ENCODE assay signal across 25 cellular contexts in the genomic region with DNA sequence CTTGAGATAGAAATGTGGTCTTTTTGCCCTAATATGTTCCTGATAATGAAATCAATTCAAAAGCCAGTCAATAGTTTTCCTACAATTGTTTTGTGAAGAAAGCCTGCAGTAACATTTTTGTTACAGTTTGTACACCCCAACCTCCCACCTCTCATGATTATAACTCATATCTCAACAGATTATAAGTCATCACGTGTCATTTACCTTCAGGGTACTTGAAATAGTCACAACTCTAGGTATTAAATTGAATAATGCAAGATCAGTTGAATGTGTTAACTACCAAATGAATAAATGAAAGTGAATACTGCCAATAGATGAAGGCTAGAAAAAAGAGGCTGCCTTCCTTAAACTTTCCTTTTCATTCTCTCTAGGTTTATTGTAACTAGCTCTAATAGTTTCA.
"Had no signal": no experiment of that assay in that cellular context is flagged by ENCODE, and none has a peak within 500 bp of the region (broad histone marks: within the 10 kb centered on the region; RNA-seq: fewer than 3 reads in every experiment).

No MANE protein-coding gene starts in this region.

- DNase-seq: activated CD4-positive, alpha-beta T cell treated with anti-CD3 and anti-CD28 coated beads, Interleukin-2, amount 50 U/mL, for 1 hour; activated CD4-positive, CD25-positive, alpha-beta regulatory T cell treated with anti-CD3 and anti-CD28 coated beads, Interleukin-2, amount 50 U/mL, for 72 hours; activated naive CD4-positive, alpha-beta T cell; activated naive CD8-positive, alpha-beta T cell treated with anti-CD3 and anti-CD28 coated beads, Interleukin-2, amount 10 ng/mL, durations not matched to agents 7 days and 5 days; activated T-cell treated with anti-CD3 and anti-CD28 coated beads, Interleukin-2, amount 50 U/mL, for 72 hours; dorsolateral prefrontal cortex; effector memory CD4-positive, alpha-beta T cell; left colon; naive B cell; nucleus accumbens; psoas muscle; sigmoid colon; small intestine; stimulated activated CD4-positive, alpha-beta T cell treated with anti-CD3 and anti-CD28 coated beads, Interleukin-4, amount 100 ng/mL, for 24 hours; stimulated activated naive B cell treated with anti-CD40 and anti-IgM and Interleukin-4, amounts not matched to agents 10 μg/mL and 1 μg/mL and 100 μg/mL, for 72 hours; stomach; tibial artery had no signal

- H2AFZ ChIP-seq: hepatocyte, parathyroid adenoma had no signal

- H3K4me1 ChIP-seq: ascending aorta, gastroesophageal sphincter, parathyroid adenoma, psoas muscle, sigmoid colon, stomach, tibial artery had no signal

- ATAC-seq: gastroesophageal sphincter; left colon; psoas muscle; stimulated activated naive B cell treated with anti-CD40 and anti-IgM and Interleukin-4, amounts not matched to agents 10 μg/mL and 1 μg/mL and 100 μg/mL, for 72 hours had no signal

- H3K4me1 Mint-ChIP-seq: brain, mesothelial cell of epicardium, neural crest cell had no signal

- H3K4me3 Mint-ChIP-seq: activated naive CD8-positive, alpha-beta T cell treated with anti-CD3 and anti-CD28 coated beads, Interleukin-2, amount 10 ng/mL, durations not matched to agents 7 days and 5 days; activated T-cell treated with anti-CD3 and anti-CD28 coated beads, Interleukin-2, amount 50 U/mL, for 72 hours; brain; mesothelial cell of epicardium; naive B cell; neural crest cell; stimulated activated naive B cell treated with anti-CD40 and anti-IgM and Interleukin-4, amounts not matched to agents 10 μg/mL and 1 μg/mL and 100 μg/mL, for 72 hours had no signal

- FAIRE-seq: small intestine had no signal

- H3K9ac ChIP-seq: parathyroid adenoma had no signal

- H3K27ac Mint-ChIP-seq: activated naive CD8-positive, alpha-beta T cell treated with anti-CD3 and anti-CD28 coated beads, Interleukin-2, amount 10 ng/mL, durations not matched to agents 7 days and 5 days; activated T-cell treated with anti-CD3 and anti-CD28 coated beads, Interleukin-2, amount 50 U/mL, for 72 hours; brain; mesothelial cell of epicardium; stimulated activated naive B cell treated with anti-CD40 and anti-IgM and Interleukin-4, amounts not matched to agents 10 μg/mL and 1 μg/mL and 100 μg/mL, for 72 hours had no signal

- H3K36me3 Mint-ChIP-seq: naive B cell had no signal

- H3K27me3 Mint-ChIP-seq: activated naive CD8-positive, alpha-beta T cell treated with anti-CD3 and anti-CD28 coated beads, Interleukin-2, amount 10 ng/mL, durations not matched to agents 7 days and 5 days; brain; naive B cell; stimulated activated naive B cell treated with anti-CD40 and anti-IgM and Interleukin-4, amounts not matched to agents 10 μg/mL and 1 μg/mL and 100 μg/mL, for 72 hours had no signal

- H3K4me3 ChIP-seq: ascending aorta, coronary artery, dorsolateral prefrontal cortex, gastroesophageal sphincter, hepatocyte, psoas muscle, sigmoid colon, stomach, tibial artery had no signal

- H3K9me3 Mint-ChIP-seq: activated naive CD8-positive, alpha-beta T cell treated with anti-CD3 and anti-CD28 coated beads, Interleukin-2, amount 10 ng/mL, durations not matched to agents 7 days and 5 days; activated T-cell treated with anti-CD3 and anti-CD28 coated beads, Interleukin-2, amount 50 U/mL, for 72 hours; brain; mesothelial cell of epicardium; naive B cell; neural crest cell; stimulated activated naive B cell treated with anti-CD40 and anti-IgM and Interleukin-4, amounts not matched to agents 10 μg/mL and 1 μg/mL and 100 μg/mL, for 72 hours had no signal

- H3K9me3 ChIP-seq: ascending aorta, gastroesophageal sphincter, psoas muscle, sigmoid colon, stomach, tibial artery had no signal

- H3K4me2 ChIP-seq: hepatocyte had no signal

- H3K27ac ChIP-seq: ascending aorta, coronary artery, gastroesophageal sphincter, hepatocyte, parathyroid adenoma, psoas muscle, sigmoid colon, stomach, tibial artery had no signal

- H3K27me3 ChIP-seq: ascending aorta, dorsolateral prefrontal cortex, gastroesophageal sphincter, hepatocyte, sigmoid colon, stomach, tibial artery had no signal

- H3K79me2 ChIP-seq: hepatocyte had no signal
